ENCODE assay signal across 8 cellular contexts in the genomic region with DNA sequence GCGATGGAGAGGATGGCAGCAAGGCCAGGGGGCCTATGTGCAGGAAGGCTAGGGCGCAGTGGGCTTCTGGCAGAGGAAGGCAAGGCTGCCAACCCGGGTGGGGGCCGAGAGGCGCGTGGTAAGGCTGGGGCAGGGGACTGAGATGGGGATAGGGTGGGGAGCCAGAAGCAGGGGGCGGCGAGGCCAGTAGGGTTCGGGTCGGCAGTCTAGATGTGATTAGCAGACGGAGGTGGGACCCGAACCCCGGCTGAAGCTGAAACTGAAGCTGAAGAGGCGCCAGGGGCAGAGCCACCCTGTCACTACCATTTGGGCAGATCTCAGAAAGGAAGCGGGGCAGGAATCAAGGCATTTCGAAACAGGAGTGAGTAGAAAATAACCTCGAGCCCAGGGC. TPM values are rescaled to one million over a fixed set of nuclear protein-coding genes. Genes with fewer than 3 reads are reported as not detected.
A peak's percentile ranks its signal among the peaks of the same experiment; 100 is the strongest.
DNase-seq lines count a peak whose midpoint lies in the region; ATAC-seq and TF ChIP-seq lines count a peak whose summit lies in the region.

No MANE protein-coding gene starts in this region.

- DNase-seq in BJ (ENCODE audit: low read depth) (no peak), T-helper 22 cell (ENCODE audit: low read depth) (peak; percentile 3), coronary artery (ENCODE audit: low spot score) (no peak), lung (ENCODE audit: low spot score) (peak; percentile 30), NCI-H446 (lab: John Stamatoyannopoulos, UW) (no peak)
- DNase-seq in stimulated activated CD8-positive, alpha-beta memory T cell treated with anti-CD3 and anti-CD28 coated beads, Interleukin-2, amount 100 ng/mL, for 1 hour (ENCODE audit: low read depth in 2 of 2): peak; percentile 0 to 1

- H3K36me3 ChIP-seq in BJ (ENCODE audit: control insufficient read depth, insufficient read depth, low read length): no peaks in the 10 kb centered on the region
- H3K36me3 ChIP-seq in lung (ENCODE audit: control insufficient read depth in 2 of 2, insufficient read depth in 2 of 2, low read length in 2 of 2): no peaks in the 10 kb centered on the region

- H3K4me3 ChIP-seq in BJ (ENCODE audit: low read depth, low read length): peak overlapping the region; percentile 86
- H3K4me3 ChIP-seq in coronary artery: peak overlapping the region; percentile 83
- H3K4me3 ChIP-seq in lung: peak overlapping the region; percentile 98

- peak; percentile 20 for ATAC-seq in GM19324 (IDR thresholded peaks at IDR 0.05; ENCODE audit: low FRiP score, unreplicated experiment)
- peak; percentile 3 for ATAC-seq in HG03378 (IDR thresholded peaks at IDR 0.05; ENCODE audit: unreplicated experiment)
- peak; percentile 5 for ATAC-seq in lung (ENCODE audit: insufficient read depth, low FRiP score)

- H3K27ac ChIP-seq in coronary artery: peak overlapping the region; percentile 31 to 86
- H3K27ac ChIP-seq in lung (ENCODE audit: low read depth in 1 of 2, low read length in 1 of 2): peak overlapping the region; percentile 96 to 98

- no peak for TF ChIP-seq CTCF in BJ (IDR thresholded peaks at IDR 0.05; ENCODE audit: insufficient read depth, low read depth, low read length)
- TF ChIP-seq CTCF in coronary artery (IDR thresholded peaks at IDR 0.05): no peak
- no peak for TF ChIP-seq CTCF in lung (IDR thresholded peaks at IDR 0.05; ENCODE audit: control extremely low read depth, extremely low read depth)

- H3K27me3 ChIP-seq in BJ (ENCODE audit: control insufficient read depth, insufficient read depth, low read length) (no peaks in the 10 kb centered on the region), lung (ENCODE audit: control insufficient read depth, insufficient read depth) (no peaks in the 10 kb centered on the region)

- H3K9me3 ChIP-seq in lung (ENCODE audit: control insufficient read depth in 2 of 2, insufficient read depth in 1 of 2, low read length in 1 of 2): no peaks in the 10 kb centered on the region

- H3K4me1 ChIP-seq in lung (ENCODE audit: control insufficient read depth in 2 of 2, insufficient read depth in 2 of 2, low read length in 2 of 2): peaks cover 2 to 10% of the 10 kb centered on the region in 2 donors

- CTCF ChIA-PET in BJ (lab: Yijun Ruan, JAX): no interaction called here

- POLR2A ChIA-PET in BJ (lab: Charles Lee): interaction anchor here (0.6 kb wide), 1 partner anchor 70 kb away, joined by 6 read pairs; no protein-coding TSS in a partner anchor

- 2 to 3% methylated on average over 17 of the region's 17 CpGs for WGBS in lung, 2 donors

RNA-seq across cellular contexts. Expression of a gene that starts 0.5 kb away (rescaled TPM):
- polyA plus RNA-seq in BJ (2011; rRNA removed): 4.2 and 6.6 TPM in 2 replicates
- polyA minus RNA-seq in BJ (2011; rRNA and poly(A)+ RNA removed): 5.6 and 6.1 TPM in 2 replicates
- total RNA-seq in lung: 10 to 100 TPM; 10.3 to 15.4 TPM
- polyA plus RNA-seq in lung: 1 to 10 TPM; 4.0 to 5.0 TPM

RNA-seq across cellular contexts. Expression of a gene that starts 0.8 kb away (rescaled TPM):
- polyA plus RNA-seq in BJ (2011; rRNA removed) (0.34 and 1.4 TPM in 2 replicates), lung (1 to 10 TPM in 1 of 2 donors, under 1 TPM in 1; 0.71 to 1.2 TPM)
- 0.62 and 0.76 TPM in 2 replicates for polyA minus RNA-seq in BJ (2011; rRNA and poly(A)+ RNA removed)
- 10 to 100 TPM in 1 of 2 donors, 1 to 10 TPM in 1; 5.9 to 12.5 TPM for total RNA-seq in lung

RNA-seq across cellular contexts. Expression of a gene that starts 46.9 kb away (rescaled TPM):
- polyA plus RNA-seq in BJ (2011; rRNA removed): 0.16 and 0.18 TPM in 2 replicates
- 0.14 and 0.57 TPM in 2 replicates for polyA minus RNA-seq in BJ (2011; rRNA and poly(A)+ RNA removed)
- total RNA-seq in lung: under 1 TPM; 0.43 to 0.94 TPM
- polyA plus RNA-seq in lung: under 1 TPM; 0.23 to 0.30 TPM

RNA-seq across cellular contexts. Expression of a gene that starts 55.5 kb away (rescaled TPM):
- polyA plus RNA-seq in BJ (2011; rRNA removed): 18.9 and 31.5 TPM in 2 replicates
- polyA minus RNA-seq in BJ (2011; rRNA and poly(A)+ RNA removed): 14.1 and 17.4 TPM in 2 replicates
- 10 to 100 TPM in 1 of 2 donors, 1 to 10 TPM in 1; 7.9 to 20.2 TPM for total RNA-seq in lung
- polyA plus RNA-seq in lung: 10 to 100 TPM; 17.0 to 27.0 TPM

RNA-seq across cellular contexts. Expression of a gene that starts 55.7 kb away (rescaled TPM):
- polyA plus RNA-seq in BJ (2011; rRNA removed): 17.4 and 23.3 TPM in 2 replicates
- 20.9 and 30.8 TPM in 2 replicates for polyA minus RNA-seq in BJ (2011; rRNA and poly(A)+ RNA removed)
- total RNA-seq in lung: 10 to 100 TPM; 14.0 to 43.1 TPM
- 10 to 100 TPM in 1 of 2 donors, 1 to 10 TPM in 1; 10.0 to 14.3 TPM for polyA plus RNA-seq in lung

Comparison
In these comparisons a context has a peak if more than half of its experiments do, and no peak if none do; other contexts are left out.
1. DNase-seq: peak in T-helper 22 cell (single experiment), lung (single experiment) and stimulated activated CD8-positive, alpha-beta memory T cell treated with anti-CD3 and anti-CD28 coated beads, Interleukin-2, amount 100 ng/mL, for 1 hour (2 of 2); none in BJ (single experiment), coronary artery (single experiment) and NCI-H446 (0 of 2).
2. Peak in every context shown above with its lines, with median percentiles within 50 percentile points of each other: H3K4me3 ChIP-seq and ATAC-seq.